ENCODE assay signal across 15 cellular contexts in genomic region chr9:90896231-90896630, GRCh38.
DNase-seq lines count a peak whose midpoint lies in the region; ATAC-seq and TF ChIP-seq lines count a peak whose summit lies in the region.
"Had no signal": no experiment of that assay in that cellular context is flagged by ENCODE, and none has a peak within 500 bp of the region (broad histone marks: within the 10 kb centered on the region; RNA-seq: fewer than 3 reads in every experiment).

No MANE protein-coding gene starts in this region.

- DNase-seq in activated naive CD8-positive, alpha-beta T cell treated with anti-CD3 and anti-CD28 coated beads, Interleukin-2, amount 10 ng/mL, durations not matched to agents 7 days and 5 days, result peak; percentile 15
- no peak for DNase-seq in activated naive CD8-positive, alpha-beta T cell treated with anti-CD3 and anti-CD28 coated beads for 36 hours
- no peak for DNase-seq in neural progenitor cell (ENCODE audit: low spot score)
- no peak for DNase-seq in activated naive CD4-positive, alpha-beta T cell treated with anti-CD3 and anti-CD28 coated beads, Interleukin-2, amount 50 U/mL, for 72 hours (ENCODE audit: low spot score in 2 of 2)
- no peak for DNase-seq in GM13977 (ENCODE audit: low spot score)
- DNase-seq in activated T-helper 1 cell treated with anti-CD3 and anti-CD28 coated beads, Interleukin-12 subunit alpha, Interleukin-12 subunit beta, Interleukin-2, Interleukin-4 antibody, amounts not matched to agents 30 ng/mL and 10 ng/mL and 1 ng/mL, durations not matched to agents 14 hours and 24 hours and 36 hours (ENCODE audit: low spot score), result no peak
- no peak for DNase-seq in AG08396 (ENCODE audit: low spot score)
- DNase-seq: 8988T; ACHN; C1 segment of cervical spinal cord; CD4-positive, alpha-beta memory T cell; DMS79; H7 had no signal

- intact Hi-C loops in activated T-helper 1 cell treated with anti-CD3 and anti-CD28 coated beads, Interleukin-12 subunit alpha, Interleukin-12 subunit beta, Interleukin-2, Interleukin-4 antibody, amounts not matched to agents 30 ng/mL and 10 ng/mL and 1 ng/mL, durations not matched to agents 14 hours and 24 hours and 36 hours (cut with micrococcal nuclease), result no loop called here

- H3K4me1 ChIP-seq in ectodermal cell (ENCODE audit: control insufficient read depth, insufficient read depth, low read length) (peaks cover 12% of the 10 kb centered on the region), neural progenitor cell (peaks cover 14% of the 10 kb centered on the region)

- H3K9ac ChIP-seq in neural progenitor cell, result no peak overlapping the region

- no peak overlapping the region for H3K27ac Mint-ChIP-seq in activated naive CD8-positive, alpha-beta T cell treated with anti-CD3 and anti-CD28 coated beads, Interleukin-2, amount 10 ng/mL, durations not matched to agents 7 days and 5 days
- H3K27ac Mint-ChIP-seq in activated naive CD8-positive, alpha-beta T cell treated with anti-CD3 and anti-CD28 coated beads for 36 hours, result no peak overlapping the region
- H3K27ac Mint-ChIP-seq in neural progenitor cell, result no peak overlapping the region
- no peak overlapping the region for H3K27ac Mint-ChIP-seq in activated naive CD4-positive, alpha-beta T cell treated with anti-CD3 and anti-CD28 coated beads, Interleukin-2, amount 50 U/mL, for 72 hours
- H3K27ac Mint-ChIP-seq in activated T-helper 1 cell treated with anti-CD3 and anti-CD28 coated beads, Interleukin-12 subunit alpha, Interleukin-12 subunit beta, Interleukin-2, Interleukin-4 antibody, amounts not matched to agents 30 ng/mL and 10 ng/mL and 1 ng/mL, durations not matched to agents 14 hours and 24 hours and 36 hours, result no peak overlapping the region
- H3K27ac Mint-ChIP-seq: CD4-positive, alpha-beta memory T cell had no signal

- H4K20me1 ChIP-seq in neural progenitor cell (ENCODE audit: low read depth), result no peaks in the 10 kb centered on the region

- 15 to 22% methylated on average over 3 of the region's 3 CpGs for WGBS in ectodermal cell, 2 experiments

- H2AFZ ChIP-seq in neural progenitor cell (replicated peaks), result peak overlapping the region; percentile 78

- peak overlapping the region; percentile 47 for H3K4me2 ChIP-seq in neural progenitor cell

- TF ChIP-seq CTCF in neural progenitor cell (IDR thresholded peaks at IDR 0.05) (no peak), GM13977 (IDR thresholded peaks at IDR 0.05; ENCODE audit: extremely low read depth, insufficient read depth, missing control alignments) (no peak)

- H3K4me1 Mint-ChIP-seq in activated naive CD8-positive, alpha-beta T cell treated with anti-CD3 and anti-CD28 coated beads, Interleukin-2, amount 10 ng/mL, durations not matched to agents 7 days and 5 days, result no peaks in the 10 kb centered on the region
- H3K4me1 Mint-ChIP-seq in activated naive CD8-positive, alpha-beta T cell treated with anti-CD3 and anti-CD28 coated beads for 36 hours, result no peaks in the 10 kb centered on the region
- peaks cover 19% of the 10 kb centered on the region for H3K4me1 Mint-ChIP-seq in neural progenitor cell
- H3K4me1 Mint-ChIP-seq in activated T-helper 1 cell treated with anti-CD3 and anti-CD28 coated beads, Interleukin-12 subunit alpha, Interleukin-12 subunit beta, Interleukin-2, Interleukin-4 antibody, amounts not matched to agents 30 ng/mL and 10 ng/mL and 1 ng/mL, durations not matched to agents 14 hours and 24 hours and 36 hours (ENCODE audit: low read depth), result no peaks in the 10 kb centered on the region
- H3K4me1 Mint-ChIP-seq: CD4-positive, alpha-beta memory T cell had no signal

- H3K79me2 ChIP-seq in neural progenitor cell (ENCODE audit: low read depth), result no peaks in the 10 kb centered on the region

- no peak for ATAC-seq in activated naive CD8-positive, alpha-beta T cell treated with anti-CD3 and anti-CD28 coated beads, Interleukin-2, amount 10 ng/mL, durations not matched to agents 7 days and 5 days (ENCODE audit: low read depth)
- no peak for ATAC-seq in activated naive CD4-positive, alpha-beta T cell treated with anti-CD3 and anti-CD28 coated beads, Interleukin-2, amount 50 U/mL, for 72 hours

- no peaks in the 10 kb centered on the region for H3K9me3 ChIP-seq in ectodermal cell (ENCODE audit: control insufficient read depth, low read length)
- no peaks in the 10 kb centered on the region for H3K9me3 ChIP-seq in neural progenitor cell (ENCODE audit: low read depth)

- no peak overlapping the region for H3K4me3 Mint-ChIP-seq in activated naive CD8-positive, alpha-beta T cell treated with anti-CD3 and anti-CD28 coated beads, Interleukin-2, amount 10 ng/mL, durations not matched to agents 7 days and 5 days
- no peak overlapping the region for H3K4me3 Mint-ChIP-seq in activated naive CD8-positive, alpha-beta T cell treated with anti-CD3 and anti-CD28 coated beads for 36 hours
- H3K4me3 Mint-ChIP-seq in neural progenitor cell, result no peak overlapping the region
- no peak overlapping the region for H3K4me3 Mint-ChIP-seq in activated T-helper 1 cell treated with anti-CD3 and anti-CD28 coated beads, Interleukin-12 subunit alpha, Interleukin-12 subunit beta, Interleukin-2, Interleukin-4 antibody, amounts not matched to agents 30 ng/mL and 10 ng/mL and 1 ng/mL, durations not matched to agents 14 hours and 24 hours and 36 hours
- H3K4me3 Mint-ChIP-seq: B cell; CD4-positive, alpha-beta memory T cell had no signal

- no peaks in the 10 kb centered on the region for H3K27me3 ChIP-seq in ectodermal cell (ENCODE audit: control insufficient read depth, insufficient read depth, low read length, poor library complexity, severe bottlenecking)
- no peaks in the 10 kb centered on the region for H3K27me3 ChIP-seq in neural progenitor cell

- H3K9me3 Mint-ChIP-seq in activated naive CD8-positive, alpha-beta T cell treated with anti-CD3 and anti-CD28 coated beads, Interleukin-2, amount 10 ng/mL, durations not matched to agents 7 days and 5 days, result no peaks in the 10 kb centered on the region
- no peaks in the 10 kb centered on the region for H3K9me3 Mint-ChIP-seq in activated naive CD8-positive, alpha-beta T cell treated with anti-CD3 and anti-CD28 coated beads for 36 hours
- no peaks in the 10 kb centered on the region for H3K9me3 Mint-ChIP-seq in neural progenitor cell
- no peaks in the 10 kb centered on the region for H3K9me3 Mint-ChIP-seq in activated naive CD4-positive, alpha-beta T cell treated with anti-CD3 and anti-CD28 coated beads, Interleukin-2, amount 50 U/mL, for 72 hours
- H3K9me3 Mint-ChIP-seq in activated T-helper 1 cell treated with anti-CD3 and anti-CD28 coated beads, Interleukin-12 subunit alpha, Interleukin-12 subunit beta, Interleukin-2, Interleukin-4 antibody, amounts not matched to agents 30 ng/mL and 10 ng/mL and 1 ng/mL, durations not matched to agents 14 hours and 24 hours and 36 hours, result no peaks in the 10 kb centered on the region
- H3K9me3 Mint-ChIP-seq: CD4-positive, alpha-beta memory T cell had no signal

- no peak overlapping the region for H3K4me3 ChIP-seq in ectodermal cell (ENCODE audit: insufficient read depth, low read depth, low read length)
- no peak overlapping the region for H3K4me3 ChIP-seq in neural progenitor cell

- peak overlapping the region; percentile 32 for H3K27ac ChIP-seq in ectodermal cell (ENCODE audit: insufficient read depth, low read depth, low read length, poor library complexity, severe bottlenecking)
- H3K27ac ChIP-seq in neural progenitor cell, result no peak overlapping the region

- in situ Hi-C loops in GM13977 (cut with MboI; ENCODE audit: low pct_unique_long_range_greater_than_20kb, low sequenced_read_pairs, unreplicated experiment), result no loop called here

- peaks cover 15% of the 10 kb centered on the region for H3F3A ChIP-seq in neural progenitor cell (ENCODE audit: low read depth)

- POLR2A ChIA-PET in activated naive CD8-positive, alpha-beta T cell treated with anti-CD3 and anti-CD28 coated beads, Interleukin-2, amount 10 ng/mL, durations not matched to agents 7 days and 5 days (lab: Charles Lee), result no interaction called here

- H3K36me3 Mint-ChIP-seq in activated naive CD8-positive, alpha-beta T cell treated with anti-CD3 and anti-CD28 coated beads, Interleukin-2, amount 10 ng/mL, durations not matched to agents 7 days and 5 days, result no peaks in the 10 kb centered on the region
- no peaks in the 10 kb centered on the region for H3K36me3 Mint-ChIP-seq in activated naive CD8-positive, alpha-beta T cell treated with anti-CD3 and anti-CD28 coated beads for 36 hours
- no peaks in the 10 kb centered on the region for H3K36me3 Mint-ChIP-seq in neural progenitor cell
- H3K36me3 Mint-ChIP-seq in activated naive CD4-positive, alpha-beta T cell treated with anti-CD3 and anti-CD28 coated beads, Interleukin-2, amount 50 U/mL, for 72 hours, result no peaks in the 10 kb centered on the region
- H3K36me3 Mint-ChIP-seq in activated T-helper 1 cell treated with anti-CD3 and anti-CD28 coated beads, Interleukin-12 subunit alpha, Interleukin-12 subunit beta, Interleukin-2, Interleukin-4 antibody, amounts not matched to agents 30 ng/mL and 10 ng/mL and 1 ng/mL, durations not matched to agents 14 hours and 24 hours and 36 hours (ENCODE audit: low read depth), result no peaks in the 10 kb centered on the region
- H3K36me3 Mint-ChIP-seq: CD4-positive, alpha-beta memory T cell had no signal

- H3K36me3 ChIP-seq in ectodermal cell (ENCODE audit: control insufficient read depth, insufficient read depth, low read length) (no peaks in the 10 kb centered on the region), neural progenitor cell (no peaks in the 10 kb centered on the region)

- H3K27me3 Mint-ChIP-seq in activated naive CD8-positive, alpha-beta T cell treated with anti-CD3 and anti-CD28 coated beads, Interleukin-2, amount 10 ng/mL, durations not matched to agents 7 days and 5 days, result peaks cover 2% of the 10 kb centered on the region
- no peaks in the 10 kb centered on the region for H3K27me3 Mint-ChIP-seq in activated naive CD8-positive, alpha-beta T cell treated with anti-CD3 and anti-CD28 coated beads for 36 hours
- peaks cover 2% of the 10 kb centered on the region for H3K27me3 Mint-ChIP-seq in neural progenitor cell (ENCODE audit: insufficient read depth, low read depth)
- H3K27me3 Mint-ChIP-seq in activated T-helper 1 cell treated with anti-CD3 and anti-CD28 coated beads, Interleukin-12 subunit alpha, Interleukin-12 subunit beta, Interleukin-2, Interleukin-4 antibody, amounts not matched to agents 30 ng/mL and 10 ng/mL and 1 ng/mL, durations not matched to agents 14 hours and 24 hours and 36 hours (ENCODE audit: insufficient read depth), result peaks cover 8% of the 10 kb centered on the region
- H3K27me3 Mint-ChIP-seq: B cell had no signal
